Comparison of ENCODE assay signal across 18 cellular contexts in the genomic region with DNA sequence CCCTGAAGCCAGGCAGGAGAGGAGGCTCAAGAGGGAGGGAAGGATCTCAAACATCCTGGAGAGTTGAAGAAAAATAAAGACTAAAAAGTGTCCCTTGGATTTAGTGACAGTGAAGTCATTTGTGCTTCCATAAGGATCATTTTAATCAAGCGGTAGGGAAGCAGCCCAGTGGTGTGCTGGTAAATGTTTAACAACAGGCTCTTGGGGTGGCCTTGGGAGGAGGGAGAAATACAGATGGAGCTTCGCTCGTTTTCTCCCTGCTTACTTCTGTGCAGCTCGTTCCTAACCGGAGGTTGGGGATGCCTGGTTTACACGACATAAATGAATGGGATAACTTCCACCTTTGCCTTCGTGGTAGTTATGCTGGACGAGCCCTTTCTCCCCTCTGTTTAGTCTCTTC.
DNase-seq lines count a peak whose midpoint lies in the region; ATAC-seq, FAIRE-seq and TF ChIP-seq lines count a peak whose summit lies in the region.
"Had no signal": no experiment of that assay in that cellular context is flagged by ENCODE, and none has a peak within 500 bp of the region (broad histone marks: within the 10 kb centered on the region; RNA-seq: fewer than 3 reads in every experiment).

No MANE protein-coding gene starts in this region.

- intact Hi-C loops in HepG2 (cut with micrococcal nuclease; ENCODE audit: unreplicated experiment), result no loop called here
- intact Hi-C loops in head of caudate nucleus (cut with DNase I), result no loop called here

- H3K9me3 Mint-ChIP-seq in stimulated activated effector memory CD8-positive, alpha-beta T cell treated with anti-CD3 and anti-CD28 coated beads, Interleukin-12 subunit alpha, Interleukin-12 subunit beta, amount 100 ng/mL, for 72 hours, result no peaks in the 10 kb centered on the region
- H3K9me3 Mint-ChIP-seq in activated CD4-positive, alpha-beta T cell treated with anti-CD3 and anti-CD28 coated beads, Interleukin-2, amount 10 ng/mL, durations not matched to agents 7 days and 5 days, result no peaks in the 10 kb centered on the region

- H3K27me3 ChIP-seq in bronchial epithelial cell (ENCODE audit: control insufficient read depth, insufficient read depth, low read length) (no peaks in the 10 kb centered on the region), HepG2 (ENCODE audit: control insufficient read depth in 1 of 2, insufficient read depth in 2 of 2, low read length in 2 of 2) (no peaks in the 10 kb centered on the region; a peak in 1 of 5 replicates)

- peak overlapping the region; percentile 52 for H3K4me3 Mint-ChIP-seq in T-helper 17 cell
- no peak overlapping the region for H3K4me3 Mint-ChIP-seq in stimulated activated effector memory CD8-positive, alpha-beta T cell treated with anti-CD3 and anti-CD28 coated beads, Interleukin-12 subunit alpha, Interleukin-12 subunit beta, amount 100 ng/mL, for 72 hours
- no peak overlapping the region for H3K4me3 Mint-ChIP-seq in activated CD4-positive, alpha-beta T cell treated with anti-CD3 and anti-CD28 coated beads, Interleukin-2, amount 10 ng/mL, durations not matched to agents 7 days and 5 days
- H3K4me3 Mint-ChIP-seq: H9 had no signal

- no peak for TF ChIP-seq RAD21 in HepG2 (CRISPR knock-in tag; IDR thresholded peaks at IDR 0.05)

- in situ Hi-C loops in HepG2 (cut with HindIII; ENCODE audit: extremely low pct_ligation_motif_present, low pct_unique_long_range_greater_than_20kb), result no loop called here

- no peak for TF ChIP-seq CTCF in bronchial epithelial cell (IDR thresholded peaks at IDR 0.05; ENCODE audit: insufficient read depth, low read length, severe bottlenecking)
- TF ChIP-seq CTCF in HepG2 (CRISPR knock-in tag; IDR thresholded peaks at IDR 0.05), result no peak

- TF ChIP-seq EP300 in HepG2 (IDR thresholded peaks at IDR 0.05; ENCODE audit: low read depth in 2 of 2, low read length in 2 of 2), result no peak
- no peak for TF ChIP-seq EP300 in HepG2 (CRISPR knock-in tag; IDR thresholded peaks at IDR 0.05; ENCODE audit: borderline replicate concordance)

- DNase-seq in T-helper 17 cell (no peak), bronchial epithelial cell (ENCODE audit: low read depth) (no peak), HepG2 (ENCODE audit: low spot score) (no peak), head of caudate nucleus (no peak)
- no peak for DNase-seq in stimulated activated effector memory CD8-positive, alpha-beta T cell treated with anti-CD3 and anti-CD28 coated beads, Interleukin-12 subunit alpha, Interleukin-12 subunit beta, amount 100 ng/mL, for 72 hours (ENCODE audit: low spot score in 2 of 2)
- no peak for DNase-seq in activated CD4-positive, alpha-beta T cell treated with anti-CD3 and anti-CD28 coated beads, Interleukin-2, amount 10 ng/mL, durations not matched to agents 7 days and 5 days
- no peak for DNase-seq in activated CD4-positive, alpha-beta T cell treated with anti-CD3 and anti-CD28 coated beads for 4 hours
- DNase-seq: ACHN, H9, IMR-90, Karpas-422, NCI-H1417 treated with DMSO at 0.1 percent for 48 hours, NCI-H187 treated with DMSO at 0.1 percent for 48 hours, NCI-H524 treated with DMSO at 0.1 percent for 48 hours, SHP77 treated with DMSO at 0.1 percent for 48 hours had no signal

- H3K27me3 Mint-ChIP-seq in T-helper 17 cell, result no peaks in the 10 kb centered on the region
- H3K27me3 Mint-ChIP-seq in activated CD4-positive, alpha-beta T cell treated with anti-CD3 and anti-CD28 coated beads, Interleukin-2, amount 10 ng/mL, durations not matched to agents 7 days and 5 days, result no peaks in the 10 kb centered on the region

- peak overlapping the region; percentile 70 for H3K27ac Mint-ChIP-seq in T-helper 17 cell
- H3K27ac Mint-ChIP-seq in stimulated activated effector memory CD8-positive, alpha-beta T cell treated with anti-CD3 and anti-CD28 coated beads, Interleukin-12 subunit alpha, Interleukin-12 subunit beta, amount 100 ng/mL, for 72 hours, result peak overlapping the region; percentile 81
- H3K27ac Mint-ChIP-seq in activated CD4-positive, alpha-beta T cell treated with anti-CD3 and anti-CD28 coated beads, Interleukin-2, amount 10 ng/mL, durations not matched to agents 7 days and 5 days, result no peak overlapping the region

- H3K4me3 ChIP-seq in bronchial epithelial cell (ENCODE audit: low read depth, low read length) (no peak overlapping the region), HepG2 (replicated peaks in 1 of 3; ENCODE audit: insufficient read depth in 1 of 3, low read depth in 2 of 3, low read length in 3 of 3) (no peak overlapping the region)

- POLR2A ChIA-PET in HepG2 (lab: Yijun Ruan, JAX), result no interaction called here
- POLR2A ChIA-PET in activated CD4-positive, alpha-beta T cell treated with anti-CD3 and anti-CD28 coated beads, Interleukin-2, amount 10 ng/mL, durations not matched to agents 7 days and 5 days (lab: Charles Lee), result no interaction called here

- TF ChIP-seq POLR2A in HepG2 (IDR thresholded peaks at IDR 0.05; ENCODE audit: insufficient read depth in 1 of 2, low read depth in 2 of 2, low read length in 2 of 2), result no peak

- H3K36me3 ChIP-seq in bronchial epithelial cell (ENCODE audit: control insufficient read depth, insufficient read depth, low read length), result no peaks in the 10 kb centered on the region
- no peaks in the 10 kb centered on the region for H3K36me3 ChIP-seq in HepG2 (replicated peaks in 1 of 2; ENCODE audit: control insufficient read depth in 1 of 2, insufficient read depth in 2 of 2, low read length in 2 of 2)

- H3K9me3 ChIP-seq in T-helper 17 cell (ENCODE audit: control insufficient read depth, low read length, poor library complexity, severe bottlenecking) (no peaks in the 10 kb centered on the region), HepG2 (ENCODE audit: low read length) (no peaks in the 10 kb centered on the region)

- ATAC-seq in T-helper 17 cell (no peak), HepG2 (peak; percentile 35; the same call in 2 of the 3 replicates)
- no peak for ATAC-seq in stimulated activated effector memory CD8-positive, alpha-beta T cell treated with anti-CD3 and anti-CD28 coated beads, Interleukin-12 subunit alpha, Interleukin-12 subunit beta, amount 100 ng/mL, for 72 hours

- H3K9ac ChIP-seq in HepG2 (ENCODE audit: insufficient read depth, low read depth, low read length), result no peak overlapping the region

- H3K4me1 Mint-ChIP-seq in T-helper 17 cell, result peaks cover 27% of the 10 kb centered on the region
- peaks cover 45% of the 10 kb centered on the region for H3K4me1 Mint-ChIP-seq in stimulated activated effector memory CD8-positive, alpha-beta T cell treated with anti-CD3 and anti-CD28 coated beads, Interleukin-12 subunit alpha, Interleukin-12 subunit beta, amount 100 ng/mL, for 72 hours
- H3K4me1 Mint-ChIP-seq in activated CD4-positive, alpha-beta T cell treated with anti-CD3 and anti-CD28 coated beads, Interleukin-2, amount 10 ng/mL, durations not matched to agents 7 days and 5 days, result peaks cover 15% of the 10 kb centered on the region

- CTCF ChIA-PET in HepG2 (lab: Yijun Ruan, JAX; ENCODE audit: low intra/inter-chr PET ratio, low total read pairs), result no interaction called here
- CTCF ChIA-PET in activated CD4-positive, alpha-beta T cell treated with anti-CD3 and anti-CD28 coated beads, Interleukin-2, amount 10 ng/mL, durations not matched to agents 7 days and 5 days (lab: Charles Lee), result no interaction called here

- H3K4me2 ChIP-seq in HepG2 (ENCODE audit: low read depth, low read length), result no peak overlapping the region

- no TSS peak for BruUV-seq in HepG2 (replicated peaks; lab: Mats Ljungman, UMichigan)

- 22% methylated on average over 6 of the region's 8 CpGs for WGBS in HepG2 (ENCODE audit: low lambda C conversion rate)

- H3K27ac ChIP-seq in HepG2 (ENCODE audit: extremely low read length, insufficient read depth, low read length), result no peak overlapping the region
- H3K27ac ChIP-seq: C4-2B, HL-60 had no signal

- no peaks in the 10 kb centered on the region for H4K20me1 ChIP-seq in HepG2 (ENCODE audit: insufficient read depth, low read length)

- H2AFZ ChIP-seq in HepG2 (ENCODE audit: low read length), result no peak overlapping the region

- no peaks in the 10 kb centered on the region for H3K79me2 ChIP-seq in HepG2 (ENCODE audit: insufficient read depth, low read length)

- FAIRE-seq in bronchial epithelial cell (lab: Jason Lieb, UNC) (peak; percentile 43), HepG2 (lab: Jason Lieb, UNC) (no peak)
- FAIRE-seq: G401.6 had no signal

- H3K36me3 Mint-ChIP-seq in T-helper 17 cell (ENCODE audit: low read depth), result no peaks in the 10 kb centered on the region
- H3K36me3 Mint-ChIP-seq in stimulated activated effector memory CD8-positive, alpha-beta T cell treated with anti-CD3 and anti-CD28 coated beads, Interleukin-12 subunit alpha, Interleukin-12 subunit beta, amount 100 ng/mL, for 72 hours, result peaks cover 14% of the 10 kb centered on the region
- H3K36me3 Mint-ChIP-seq in activated CD4-positive, alpha-beta T cell treated with anti-CD3 and anti-CD28 coated beads, Interleukin-2, amount 10 ng/mL, durations not matched to agents 7 days and 5 days (ENCODE audit: low read depth), result no peaks in the 10 kb centered on the region

- H3K4me1 ChIP-seq in HepG2 (ENCODE audit: insufficient read depth, low read length), result no peaks in the 10 kb centered on the region

TF ChIP-seq in HepG2, 621 proteins besides CTCF, POLR2A, EP300 and RAD21 (continues in another document):
- no peak for TF ChIP-seq NPAS2 (CRISPR knock-in tag; IDR thresholded peaks at IDR 0.05; ENCODE audit: borderline replicate concordance)
- no peak for TF ChIP-seq NCOA2 (CRISPR knock-in tag; IDR thresholded peaks at IDR 0.05)
- no peak for TF ChIP-seq CEBPG (CRISPR knock-in tag; IDR thresholded peaks at IDR 0.05)
- no peak for TF ChIP-seq ZFYVE20 (CRISPR knock-in tag; IDR thresholded peaks at IDR 0.05; ENCODE audit: borderline replicate concordance, low read depth)
- no peak for TF ChIP-seq TGIF2 (CRISPR knock-in tag; IDR thresholded peaks at IDR 0.05)
- no peak for TF ChIP-seq KLF11 (CRISPR knock-in tag; IDR thresholded peaks at IDR 0.05)
- TF ChIP-seq CREM (IDR thresholded peaks at IDR 0.05), result no peak
- no peak for TF ChIP-seq CREM (CRISPR knock-in tag; IDR thresholded peaks at IDR 0.05)
- no peak for TF ChIP-seq ELF3 (CRISPR knock-in tag; IDR thresholded peaks at IDR 0.05)
- no peak for TF ChIP-seq ZNF619 (CRISPR knock-in tag; IDR thresholded peaks at IDR 0.05)
- TF ChIP-seq, protein P1, sequence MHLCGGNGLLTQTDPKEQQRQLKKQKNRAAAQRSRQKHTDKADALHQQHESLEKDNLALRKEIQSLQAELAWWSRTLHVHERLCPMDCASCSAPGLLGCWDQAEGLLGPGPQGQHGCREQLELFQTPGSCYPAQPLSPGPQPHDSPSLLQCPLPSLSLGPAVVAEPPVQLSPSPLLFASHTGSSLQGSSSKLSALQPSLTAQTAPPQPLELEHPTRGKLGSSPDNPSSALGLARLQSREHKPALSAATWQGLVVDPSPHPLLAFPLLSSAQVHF (CRISPR knock-in tag; IDR thresholded peaks at IDR 0.05), result no peak
- TF ChIP-seq JARID2 (CRISPR knock-in tag; IDR thresholded peaks at IDR 0.05; ENCODE audit: insufficient replicate concordance), result no peak
